Comparison of ENCODE assay signal across 39 cellular contexts in the genomic region with DNA sequence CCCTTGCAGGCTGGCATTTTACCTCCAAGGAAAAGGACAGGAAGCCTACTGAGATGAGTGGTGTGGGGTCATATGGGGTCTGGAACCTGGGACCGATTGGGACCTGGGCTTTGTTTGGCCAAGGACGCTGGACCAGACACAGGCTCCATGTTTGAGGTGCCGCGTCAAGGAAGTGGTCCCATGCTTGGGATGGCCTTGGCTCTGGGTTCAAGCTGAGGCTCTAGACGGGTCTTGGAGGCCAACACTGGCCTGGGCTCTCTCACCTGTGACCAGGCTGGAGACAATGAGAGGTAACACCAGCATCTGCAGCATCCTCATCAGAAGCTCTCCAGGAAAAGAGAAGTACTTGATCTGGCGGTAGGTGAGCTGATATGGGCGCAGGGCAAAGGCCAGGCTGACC. TPM values are rescaled to one million over a fixed set of nuclear protein-coding genes. Genes with fewer than 3 reads are reported as not detected.
"Had no signal": no experiment of that assay in that cellular context is flagged by ENCODE, and none has a peak within 500 bp of the region (broad histone marks: within the 10 kb centered on the region; RNA-seq: fewer than 3 reads in every experiment).

No MANE protein-coding gene starts in this region.

- H3K27ac ChIP-seq: KMS-11 had no signal

- DNase-seq: Karpas-422, Kasumi-1, KG1, MG63, MM.1S, MV-4-11, NCI-H1048, NCI-H1092, NCI-H1092 treated with DMSO at 0.1 percent for 48 hours, NCI-H1105, NCI-H1105 treated with DMSO at 0.1 percent for 48 hours, NCI-H1417, NCI-H1417 treated with DMSO at 0.1 percent for 48 hours, NCI-H1436, NCI-H1436 treated with DMSO at 0.1 percent for 48 hours, NCI-H146, NCI-H1694, NCI-H1694 treated with DMSO at 0.1 percent for 48 hours, NCI-H187, NCI-H187 treated with DMSO at 0.1 percent for 48 hours, NCI-H1930, NCI-H2029, NCI-H2029 treated with DMSO at 0.1 percent for 48 hours, NCI-H2081, NCI-H2081 treated with DMSO at 0.1 percent for 48 hours, NCI-H2107, NCI-H2171, NCI-H2171 treated with DMSO at 0.1 percent for 48 hours, NCI-H2227 treated with DMSO at 0.1 percent for 48 hours, NCI-H226, NCI-H345, NCI-H446, NCI-H446 treated with DMSO at 0.1 percent for 48 hours, NCI-H510A had no signal

- H3K4me3 ChIP-seq: MG63 had no signal

- H3K9me3 ChIP-seq: MG63 had no signal

- H3K4me2 ChIP-seq: KMS-11 had no signal

- H3K36me3 ChIP-seq: MG63 had no signal

- H3K9ac ChIP-seq: KMS-11 had no signal

RNA-seq across cellular contexts. Expression of gene SLC1A6, which starts 8.2 kb away (rescaled TPM):
- total RNA-seq: LHCN-M2, M059J, MCF 10A, NCI-H460 had no signal

RNA-seq across cellular contexts. Expression of gene OR7C2, which starts 30.2 kb away (rescaled TPM):
- total RNA-seq: LHCN-M2, M059J, MCF 10A, NCI-H460 had no signal
